1 cellular context compared by ENCODE assay signal in the genomic region with DNA sequence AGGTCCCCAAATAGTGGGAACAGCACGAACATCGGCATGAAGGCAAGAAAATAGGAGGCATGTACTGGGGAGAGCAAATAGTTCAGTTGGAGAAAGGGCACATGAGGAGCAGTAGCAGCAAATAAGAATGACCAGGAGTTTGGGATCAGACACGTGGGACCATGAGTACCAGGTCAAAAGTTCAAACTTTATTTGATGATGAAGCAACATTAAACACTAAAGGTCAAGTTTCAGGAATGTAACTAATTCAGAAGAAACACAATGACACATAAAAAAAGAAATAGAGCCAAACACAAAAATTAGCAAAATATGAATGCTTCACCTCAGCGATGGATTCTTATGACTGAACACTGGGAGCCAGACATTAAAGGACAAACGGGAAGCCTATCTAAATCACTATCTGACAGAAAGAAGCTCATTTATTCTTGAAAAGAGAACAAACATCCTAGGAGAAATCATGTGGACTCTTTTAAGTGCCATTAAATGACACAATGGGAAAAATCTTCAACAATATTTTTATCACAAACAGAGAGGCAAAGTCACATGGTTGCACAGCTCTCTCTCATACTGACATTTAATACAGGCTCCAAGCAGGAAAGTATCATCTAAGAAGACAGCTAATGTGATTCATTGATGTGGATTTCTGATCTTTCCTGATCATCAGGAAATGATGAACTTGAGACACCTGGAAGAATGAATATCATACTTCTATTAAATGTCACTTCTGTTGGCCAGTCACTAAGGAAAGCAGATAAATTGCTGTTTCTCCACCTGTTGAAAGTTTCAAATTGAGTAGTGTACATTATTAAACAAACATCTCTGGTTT.
A peak's percentile ranks its signal among the peaks of the same experiment; 100 is the strongest.
TF ChIP-seq lines count a peak whose summit lies in the region.

No MANE protein-coding gene starts in this region.

TF ChIP-seq in HepG2, 621 proteins besides CTCF, POLR2A, EP300 and RAD21 (continued from another document and continues in another):
- TF ChIP-seq, protein P1, sequence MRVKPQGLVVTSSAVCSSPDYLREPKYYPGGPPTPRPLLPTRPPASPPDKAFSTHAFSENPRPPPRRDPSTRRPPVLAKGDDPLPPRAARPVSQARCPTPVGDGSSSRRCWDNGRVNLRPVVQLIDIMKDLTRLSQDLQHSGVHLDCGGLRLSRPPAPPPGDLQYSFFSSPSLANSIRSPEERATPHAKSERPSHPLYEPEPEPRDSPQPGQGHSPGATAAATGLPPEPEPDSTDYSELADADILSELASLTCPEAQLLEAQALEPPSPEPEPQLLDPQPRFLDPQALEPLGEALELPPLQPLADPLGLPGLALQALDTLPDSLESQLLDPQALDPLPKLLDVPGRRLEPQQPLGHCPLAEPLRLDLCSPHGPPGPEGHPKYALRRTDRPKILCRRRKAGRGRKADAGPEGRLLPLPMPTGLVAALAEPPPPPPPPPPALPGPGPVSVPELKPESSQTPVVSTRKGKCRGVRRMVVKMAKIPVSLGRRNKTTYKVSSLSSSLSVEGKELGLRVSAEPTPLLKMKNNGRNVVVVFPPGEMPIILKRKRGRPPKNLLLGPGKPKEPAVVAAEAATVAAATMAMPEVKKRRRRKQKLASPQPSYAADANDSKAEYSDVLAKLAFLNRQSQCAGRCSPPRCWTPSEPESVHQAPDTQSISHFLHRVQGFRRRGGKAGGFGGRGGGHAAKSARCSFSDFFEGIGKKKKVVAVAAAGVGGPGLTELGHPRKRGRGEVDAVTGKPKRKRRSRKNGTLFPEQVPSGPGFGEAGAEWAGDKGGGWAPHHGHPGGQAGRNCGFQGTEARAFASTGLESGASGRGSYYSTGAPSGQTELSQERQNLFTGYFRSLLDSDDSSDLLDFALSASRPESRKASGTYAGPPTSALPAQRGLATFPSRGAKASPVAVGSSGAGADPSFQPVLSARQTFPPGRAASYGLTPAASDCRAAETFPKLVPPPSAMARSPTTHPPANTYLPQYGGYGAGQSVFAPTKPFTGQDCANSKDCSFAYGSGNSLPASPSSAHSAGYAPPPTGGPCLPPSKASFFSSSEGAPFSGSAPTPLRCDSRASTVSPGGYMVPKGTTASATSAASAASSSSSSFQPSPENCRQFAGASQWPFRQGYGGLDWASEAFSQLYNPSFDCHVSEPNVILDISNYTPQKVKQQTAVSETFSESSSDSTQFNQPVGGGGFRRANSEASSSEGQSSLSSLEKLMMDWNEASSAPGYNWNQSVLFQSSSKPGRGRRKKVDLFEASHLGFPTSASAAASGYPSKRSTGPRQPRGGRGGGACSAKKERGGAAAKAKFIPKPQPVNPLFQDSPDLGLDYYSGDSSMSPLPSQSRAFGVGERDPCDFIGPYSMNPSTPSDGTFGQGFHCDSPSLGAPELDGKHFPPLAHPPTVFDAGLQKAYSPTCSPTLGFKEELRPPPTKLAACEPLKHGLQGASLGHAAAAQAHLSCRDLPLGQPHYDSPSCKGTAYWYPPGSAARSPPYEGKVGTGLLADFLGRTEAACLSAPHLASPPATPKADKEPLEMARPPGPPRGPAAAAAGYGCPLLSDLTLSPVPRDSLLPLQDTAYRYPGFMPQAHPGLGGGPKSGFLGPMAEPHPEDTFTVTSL (CRISPR knock-in tag; IDR thresholded peaks at IDR 0.05; ENCODE audit: borderline replicate concordance): peak; percentile 82
- TF ChIP-seq, protein P2, sequence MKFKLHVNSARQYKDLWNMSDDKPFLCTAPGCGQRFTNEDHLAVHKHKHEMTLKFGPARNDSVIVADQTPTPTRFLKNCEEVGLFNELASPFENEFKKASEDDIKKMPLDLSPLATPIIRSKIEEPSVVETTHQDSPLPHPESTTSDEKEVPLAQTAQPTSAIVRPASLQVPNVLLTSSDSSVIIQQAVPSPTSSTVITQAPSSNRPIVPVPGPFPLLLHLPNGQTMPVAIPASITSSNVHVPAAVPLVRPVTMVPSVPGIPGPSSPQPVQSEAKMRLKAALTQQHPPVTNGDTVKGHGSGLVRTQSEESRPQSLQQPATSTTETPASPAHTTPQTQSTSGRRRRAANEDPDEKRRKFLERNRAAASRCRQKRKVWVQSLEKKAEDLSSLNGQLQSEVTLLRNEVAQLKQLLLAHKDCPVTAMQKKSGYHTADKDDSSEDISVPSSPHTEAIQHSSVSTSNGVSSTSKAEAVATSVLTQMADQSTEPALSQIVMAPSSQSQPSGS (CRISPR knock-in tag; IDR thresholded peaks at IDR 0.05): peak; percentile 56; the same call in 1 of the 2 replicates
- TF ChIP-seq, protein P3, sequence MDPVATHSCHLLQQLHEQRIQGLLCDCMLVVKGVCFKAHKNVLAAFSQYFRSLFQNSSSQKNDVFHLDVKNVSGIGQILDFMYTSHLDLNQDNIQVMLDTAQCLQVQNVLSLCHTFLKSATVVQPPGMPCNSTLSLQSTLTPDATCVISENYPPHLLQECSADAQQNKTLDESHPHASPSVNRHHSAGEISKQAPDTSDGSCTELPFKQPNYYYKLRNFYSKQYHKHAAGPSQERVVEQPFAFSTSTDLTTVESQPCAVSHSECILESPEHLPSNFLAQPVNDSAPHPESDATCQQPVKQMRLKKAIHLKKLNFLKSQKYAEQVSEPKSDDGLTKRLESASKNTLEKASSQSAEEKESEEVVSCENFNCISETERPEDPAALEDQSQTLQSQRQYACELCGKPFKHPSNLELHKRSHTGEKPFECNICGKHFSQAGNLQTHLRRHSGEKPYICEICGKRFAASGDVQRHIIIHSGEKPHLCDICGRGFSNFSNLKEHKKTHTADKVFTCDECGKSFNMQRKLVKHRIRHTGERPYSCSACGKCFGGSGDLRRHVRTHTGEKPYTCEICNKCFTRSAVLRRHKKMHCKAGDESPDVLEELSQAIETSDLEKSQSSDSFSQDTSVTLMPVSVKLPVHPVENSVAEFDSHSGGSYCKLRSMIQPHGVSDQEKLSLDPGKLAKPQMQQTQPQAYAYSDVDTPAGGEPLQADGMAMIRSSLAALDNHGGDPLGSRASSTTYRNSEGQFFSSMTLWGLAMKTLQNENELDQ (CRISPR knock-in tag; IDR thresholded peaks at IDR 0.05; ENCODE audit: borderline replicate concordance): no peak
- TF ChIP-seq PITX1 (CRISPR knock-in tag; IDR thresholded peaks at IDR 0.05): 0 out of 2 replicates have a peak, but pooled peaks have one; percentile 19
- TF ChIP-seq, protein P4, sequence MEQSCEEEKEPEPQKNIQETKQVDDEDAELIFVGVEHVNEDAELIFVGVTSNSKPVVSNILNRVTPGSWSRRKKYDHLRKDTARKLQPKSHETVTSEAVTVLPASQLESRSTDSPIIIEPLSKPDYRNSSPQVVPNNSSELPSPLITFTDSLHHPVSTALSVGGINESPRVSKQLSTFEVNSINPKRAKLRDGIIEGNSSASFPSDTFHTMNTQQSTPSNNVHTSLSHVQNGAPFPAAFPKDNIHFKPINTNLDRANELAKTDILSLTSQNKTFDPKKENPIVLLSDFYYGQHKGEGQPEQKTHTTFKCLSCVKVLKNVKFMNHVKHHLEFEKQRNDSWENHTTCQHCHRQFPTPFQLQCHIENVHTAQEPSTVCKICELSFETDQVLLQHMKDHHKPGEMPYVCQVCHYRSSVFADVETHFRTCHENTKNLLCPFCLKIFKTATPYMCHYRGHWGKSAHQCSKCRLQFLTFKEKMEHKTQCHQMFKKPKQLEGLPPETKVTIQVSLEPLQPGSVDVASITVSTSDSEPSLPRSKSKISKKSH (CRISPR knock-in tag; IDR thresholded peaks at IDR 0.05; ENCODE audit: borderline replicate concordance): no peak
- TF ChIP-seq ZNF343 (CRISPR knock-in tag; IDR thresholded peaks at IDR 0.05): no peak
- no peak for TF ChIP-seq FOXP1 (IDR thresholded peaks at IDR 0.05)
- peak; percentile 71; the same call in 1 of the 2 replicates for TF ChIP-seq FOXP1 (CRISPR knock-in tag; IDR thresholded peaks at IDR 0.05)
- no peak for TF ChIP-seq HIVEP1 (CRISPR knock-in tag; IDR thresholded peaks at IDR 0.05)
- TF ChIP-seq, protein P5, sequence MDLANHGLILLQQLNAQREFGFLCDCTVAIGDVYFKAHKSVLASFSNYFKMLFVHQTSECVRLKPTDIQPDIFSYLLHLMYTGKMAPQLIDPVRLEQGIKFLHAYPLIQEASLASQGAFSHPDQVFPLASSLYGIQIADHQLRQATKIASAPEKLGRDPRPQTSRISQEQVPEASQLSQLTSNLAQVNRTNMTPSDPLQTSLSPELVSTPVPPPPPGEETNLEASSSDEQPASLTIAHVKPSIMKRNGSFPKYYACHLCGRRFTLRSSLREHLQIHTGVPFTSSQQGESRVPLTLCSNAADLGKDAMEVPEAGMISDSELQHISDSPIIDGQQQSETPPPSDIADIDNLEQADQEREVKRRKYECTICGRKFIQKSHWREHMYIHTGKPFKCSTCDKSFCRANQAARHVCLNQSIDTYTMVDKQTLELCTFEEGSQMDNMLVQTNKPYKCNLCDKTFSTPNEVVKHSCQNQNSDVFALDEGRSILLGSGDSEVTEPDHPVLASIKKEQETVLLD (CRISPR knock-in tag; IDR thresholded peaks at IDR 0.05; ENCODE audit: low read depth): no peak
- TF ChIP-seq, protein P6, sequence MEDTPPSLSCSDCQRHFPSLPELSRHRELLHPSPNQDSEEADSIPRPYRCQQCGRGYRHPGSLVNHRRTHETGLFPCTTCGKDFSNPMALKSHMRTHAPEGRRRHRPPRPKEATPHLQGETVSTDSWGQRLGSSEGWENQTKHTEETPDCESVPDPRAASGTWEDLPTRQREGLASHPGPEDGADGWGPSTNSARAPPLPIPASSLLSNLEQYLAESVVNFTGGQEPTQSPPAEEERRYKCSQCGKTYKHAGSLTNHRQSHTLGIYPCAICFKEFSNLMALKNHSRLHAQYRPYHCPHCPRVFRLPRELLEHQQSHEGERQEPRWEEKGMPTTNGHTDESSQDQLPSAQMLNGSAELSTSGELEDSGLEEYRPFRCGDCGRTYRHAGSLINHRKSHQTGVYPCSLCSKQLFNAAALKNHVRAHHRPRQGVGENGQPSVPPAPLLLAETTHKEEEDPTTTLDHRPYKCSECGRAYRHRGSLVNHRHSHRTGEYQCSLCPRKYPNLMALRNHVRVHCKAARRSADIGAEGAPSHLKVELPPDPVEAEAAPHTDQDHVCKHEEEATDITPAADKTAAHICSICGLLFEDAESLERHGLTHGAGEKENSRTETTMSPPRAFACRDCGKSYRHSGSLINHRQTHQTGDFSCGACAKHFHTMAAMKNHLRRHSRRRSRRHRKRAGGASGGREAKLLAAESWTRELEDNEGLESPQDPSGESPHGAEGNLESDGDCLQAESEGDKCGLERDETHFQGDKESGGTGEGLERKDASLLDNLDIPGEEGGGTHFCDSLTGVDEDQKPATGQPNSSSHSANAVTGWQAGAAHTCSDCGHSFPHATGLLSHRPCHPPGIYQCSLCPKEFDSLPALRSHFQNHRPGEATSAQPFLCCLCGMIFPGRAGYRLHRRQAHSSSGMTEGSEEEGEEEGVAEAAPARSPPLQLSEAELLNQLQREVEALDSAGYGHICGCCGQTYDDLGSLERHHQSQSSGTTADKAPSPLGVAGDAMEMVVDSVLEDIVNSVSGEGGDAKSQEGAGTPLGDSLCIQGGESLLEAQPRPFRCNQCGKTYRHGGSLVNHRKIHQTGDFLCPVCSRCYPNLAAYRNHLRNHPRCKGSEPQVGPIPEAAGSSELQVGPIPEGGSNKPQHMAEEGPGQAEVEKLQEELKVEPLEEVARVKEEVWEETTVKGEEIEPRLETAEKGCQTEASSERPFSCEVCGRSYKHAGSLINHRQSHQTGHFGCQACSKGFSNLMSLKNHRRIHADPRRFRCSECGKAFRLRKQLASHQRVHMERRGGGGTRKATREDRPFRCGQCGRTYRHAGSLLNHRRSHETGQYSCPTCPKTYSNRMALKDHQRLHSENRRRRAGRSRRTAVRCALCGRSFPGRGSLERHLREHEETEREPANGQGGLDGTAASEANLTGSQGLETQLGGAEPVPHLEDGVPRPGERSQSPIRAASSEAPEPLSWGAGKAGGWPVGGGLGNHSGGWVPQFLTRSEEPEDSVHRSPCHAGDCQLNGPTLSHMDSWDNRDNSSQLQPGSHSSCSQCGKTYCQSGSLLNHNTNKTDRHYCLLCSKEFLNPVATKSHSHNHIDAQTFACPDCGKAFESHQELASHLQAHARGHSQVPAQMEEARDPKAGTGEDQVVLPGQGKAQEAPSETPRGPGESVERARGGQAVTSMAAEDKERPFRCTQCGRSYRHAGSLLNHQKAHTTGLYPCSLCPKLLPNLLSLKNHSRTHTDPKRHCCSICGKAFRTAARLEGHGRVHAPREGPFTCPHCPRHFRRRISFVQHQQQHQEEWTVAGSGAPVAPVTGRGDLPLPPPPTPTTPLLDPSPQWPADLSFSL (CRISPR knock-in tag; IDR thresholded peaks at IDR 0.05): no peak
- no peak for TF ChIP-seq PHB2 (IDR thresholded peaks at IDR 0.05; ENCODE audit: partially characterized antibody)
- TF ChIP-seq ZNF431 (CRISPR knock-in tag; IDR thresholded peaks at IDR 0.05; ENCODE audit: borderline replicate concordance, low read depth): no peak
- TF ChIP-seq, protein P7, sequence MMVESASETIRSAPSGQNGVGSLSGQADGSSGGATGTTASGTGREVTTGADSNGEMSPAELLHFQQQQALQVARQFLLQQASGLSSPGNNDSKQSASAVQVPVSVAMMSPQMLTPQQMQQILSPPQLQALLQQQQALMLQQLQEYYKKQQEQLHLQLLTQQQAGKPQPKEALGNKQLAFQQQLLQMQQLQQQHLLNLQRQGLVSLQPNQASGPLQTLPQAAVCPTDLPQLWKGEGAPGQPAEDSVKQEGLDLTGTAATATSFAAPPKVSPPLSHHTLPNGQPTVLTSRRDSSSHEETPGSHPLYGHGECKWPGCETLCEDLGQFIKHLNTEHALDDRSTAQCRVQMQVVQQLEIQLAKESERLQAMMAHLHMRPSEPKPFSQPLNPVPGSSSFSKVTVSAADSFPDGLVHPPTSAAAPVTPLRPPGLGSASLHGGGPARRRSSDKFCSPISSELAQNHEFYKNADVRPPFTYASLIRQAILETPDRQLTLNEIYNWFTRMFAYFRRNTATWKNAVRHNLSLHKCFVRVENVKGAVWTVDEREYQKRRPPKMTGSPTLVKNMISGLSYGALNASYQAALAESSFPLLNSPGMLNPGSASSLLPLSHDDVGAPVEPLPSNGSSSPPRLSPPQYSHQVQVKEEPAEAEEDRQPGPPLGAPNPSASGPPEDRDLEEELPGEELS (CRISPR knock-in tag; IDR thresholded peaks at IDR 0.05): peak; percentile 70
- TF ChIP-seq JUNB (CRISPR knock-in tag; IDR thresholded peaks at IDR 0.05; ENCODE audit: borderline replicate concordance): peak; percentile 63; the same call in 1 of the 2 replicates
- TF ChIP-seq ZNF264 (CRISPR knock-in tag; IDR thresholded peaks at IDR 0.05): 0 out of 2 replicates have a peak, but pooled peaks have one; percentile 23
- no peak for TF ChIP-seq RFXANK (CRISPR knock-in tag; IDR thresholded peaks at IDR 0.05)
- TF ChIP-seq, protein P8, sequence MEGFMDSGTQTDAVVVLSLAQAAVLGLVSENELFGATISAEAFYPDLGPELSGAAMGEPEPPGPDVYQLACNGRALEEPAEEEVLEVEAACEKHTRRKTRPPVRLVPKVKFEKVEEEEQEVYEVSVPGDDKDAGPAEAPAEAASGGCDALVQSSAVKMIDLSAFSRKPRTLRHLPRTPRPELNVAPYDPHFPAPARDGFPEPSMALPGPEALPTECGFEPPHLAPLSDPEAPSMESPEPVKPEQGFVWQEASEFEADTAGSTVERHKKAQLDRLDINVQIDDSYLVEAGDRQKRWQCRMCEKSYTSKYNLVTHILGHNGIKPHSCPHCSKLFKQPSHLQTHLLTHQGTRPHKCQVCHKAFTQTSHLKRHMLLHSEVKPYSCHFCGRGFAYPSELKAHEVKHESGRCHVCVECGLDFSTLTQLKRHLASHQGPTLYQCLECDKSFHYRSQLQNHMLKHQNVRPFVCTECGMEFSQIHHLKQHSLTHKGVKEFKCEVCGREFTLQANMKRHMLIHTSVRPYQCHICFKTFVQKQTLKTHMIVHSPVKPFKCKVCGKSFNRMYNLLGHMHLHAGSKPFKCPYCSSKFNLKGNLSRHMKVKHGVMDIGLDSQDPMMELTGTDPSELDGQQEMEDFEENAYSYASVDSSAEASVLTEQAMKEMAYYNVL (CRISPR knock-in tag; IDR thresholded peaks at IDR 0.05; ENCODE audit: borderline replicate concordance): peak; percentile 33; the same call in 1 of the 2 replicates
